22 cellular contexts compared by ENCODE assay signal in the genomic region with DNA sequence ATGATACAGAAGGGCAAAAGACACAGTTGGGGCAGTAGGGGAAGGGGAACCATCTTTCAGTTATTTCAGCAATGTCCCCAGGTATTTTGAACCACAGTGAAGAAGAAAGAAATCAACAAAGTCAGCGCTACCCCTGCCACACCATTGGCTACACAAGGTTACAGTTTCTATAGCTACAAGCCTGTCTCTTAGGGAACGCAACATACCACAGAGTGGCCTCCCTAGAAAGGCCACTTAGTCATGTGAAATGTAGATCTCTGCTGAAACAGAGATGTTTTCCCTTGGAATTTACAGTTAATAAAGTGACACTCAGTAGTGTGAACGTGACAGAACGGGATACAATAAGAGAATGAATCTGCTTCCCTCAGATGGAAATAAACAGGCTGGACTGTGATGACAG. TPM values are rescaled to one million over a fixed set of nuclear protein-coding genes. Genes with fewer than 3 reads are reported as not detected.
"Had no signal": no experiment of that assay in that cellular context is flagged by ENCODE, and none has a peak within 500 bp of the region (broad histone marks: within the 10 kb centered on the region; RNA-seq: fewer than 3 reads in every experiment).

No MANE protein-coding gene starts in this region.

- H3K36me3 Mint-ChIP-seq: activated naive CD8-positive, alpha-beta T cell treated with anti-CD3 and anti-CD28 coated beads, Interleukin-2, amount 10 ng/mL, durations not matched to agents 7 days and 5 days had no signal

- DNase-seq: activated B cell treated with CpG ODN at 0.5 μM for 24 hours; activated CD4-positive, alpha-beta T cell treated with anti-CD3 and anti-CD28 coated beads, Interleukin-2, amount 50 U/mL, for 1 hour; activated CD8-positive, alpha-beta memory T cell treated with anti-CD3 and anti-CD28 coated beads for 24 hours; activated naive CD4-positive, alpha-beta T cell; activated naive CD8-positive, alpha-beta T cell treated with anti-CD3 and anti-CD28 coated beads, Interleukin-2, amount 10 ng/mL, durations not matched to agents 7 days and 5 days; cerebellar nuclear complex; lower lobe of right lung; naive thymus-derived CD4-positive, alpha-beta T cell; occipital lobe; small intestine; stimulated activated CD4-positive, alpha-beta T cell treated with anti-CD3 and anti-CD28 coated beads, Interleukin-4, amount 100 ng/mL, for 24 hours; stimulated activated naive CD8-positive, alpha-beta T cell treated with anti-CD3 and anti-CD28 coated beads, Interleukin-15, Interleukin-2, amounts not matched to agents 100 U/mL and 50 U/mL, for 24 hours; upper lobe of right lung had no signal

- H3K27me3 Mint-ChIP-seq: activated B cell treated with CpG ODN at 0.5 μM for 24 hours; activated naive CD8-positive, alpha-beta T cell treated with anti-CD3 and anti-CD28 coated beads, Interleukin-2, amount 10 ng/mL, durations not matched to agents 7 days and 5 days; naive thymus-derived CD4-positive, alpha-beta T cell had no signal

- H3K4me3 ChIP-seq: heart left ventricle, lower lobe of right lung, prostate gland, upper lobe of right lung had no signal

- H3K27ac Mint-ChIP-seq: activated B cell treated with CpG ODN at 0.5 μM for 24 hours; activated naive CD8-positive, alpha-beta T cell treated with anti-CD3 and anti-CD28 coated beads, Interleukin-2, amount 10 ng/mL, durations not matched to agents 7 days and 5 days had no signal

- H3K9me3 ChIP-seq: heart left ventricle, lower lobe of right lung, prostate gland, upper lobe of right lung had no signal

- H3K27ac ChIP-seq: epithelial cell of prostate, heart left ventricle, lower lobe of right lung, upper lobe of right lung had no signal

- ATAC-seq: heart left ventricle; lower lobe of right lung; naive thymus-derived CD4-positive, alpha-beta T cell; right cardiac atrium; SK-N-SH treated with all-trans-retinoic acid at 6 μM for 48 hours; stimulated activated naive CD8-positive, alpha-beta T cell treated with anti-CD3 and anti-CD28 coated beads, Interleukin-15, Interleukin-2, amounts not matched to agents 100 U/mL and 50 U/mL, for 24 hours; upper lobe of right lung had no signal

- FAIRE-seq: frontal cortex, small intestine had no signal

- H3K36me3 ChIP-seq: heart left ventricle, lower lobe of right lung, prostate gland, upper lobe of right lung had no signal

- H3K9me3 Mint-ChIP-seq: activated B cell treated with CpG ODN at 0.5 μM for 24 hours; naive thymus-derived CD4-positive, alpha-beta T cell had no signal

- H3K4me3 Mint-ChIP-seq: activated B cell treated with CpG ODN at 0.5 μM for 24 hours; activated naive CD8-positive, alpha-beta T cell treated with anti-CD3 and anti-CD28 coated beads, Interleukin-2, amount 10 ng/mL, durations not matched to agents 7 days and 5 days; naive thymus-derived CD4-positive, alpha-beta T cell had no signal

- H3K27me3 ChIP-seq: heart left ventricle, upper lobe of right lung had no signal

RNA-seq across cellular contexts. Expression of gene MCHR1, which starts 54.6 kb away (rescaled TPM):
- total RNA-seq: activated B cell treated with CpG ODN at 0.5 μM for 24 hours; activated naive CD8-positive, alpha-beta T cell treated with anti-CD3 and anti-CD28 coated beads, Interleukin-2, amount 10 ng/mL, durations not matched to agents 7 days and 5 days; dermis blood vessel endothelial cell; lower lobe of right lung; mononuclear cell; naive thymus-derived CD4-positive, alpha-beta T cell; T-helper 1 cell treated with Interleukin-12 subunit alpha and Interleukin-12 subunit beta and Interleukin-4 antibody, amounts not matched to agents 30 ng/mL and 1 ng/mL, for 36 hours; upper lobe of right lung had no signal
- polyA plus RNA-seq: naive thymus-derived CD4-positive, alpha-beta T cell had no signal
